Comparison of ENCODE assay signal across 1 cellular context in the genomic region with DNA sequence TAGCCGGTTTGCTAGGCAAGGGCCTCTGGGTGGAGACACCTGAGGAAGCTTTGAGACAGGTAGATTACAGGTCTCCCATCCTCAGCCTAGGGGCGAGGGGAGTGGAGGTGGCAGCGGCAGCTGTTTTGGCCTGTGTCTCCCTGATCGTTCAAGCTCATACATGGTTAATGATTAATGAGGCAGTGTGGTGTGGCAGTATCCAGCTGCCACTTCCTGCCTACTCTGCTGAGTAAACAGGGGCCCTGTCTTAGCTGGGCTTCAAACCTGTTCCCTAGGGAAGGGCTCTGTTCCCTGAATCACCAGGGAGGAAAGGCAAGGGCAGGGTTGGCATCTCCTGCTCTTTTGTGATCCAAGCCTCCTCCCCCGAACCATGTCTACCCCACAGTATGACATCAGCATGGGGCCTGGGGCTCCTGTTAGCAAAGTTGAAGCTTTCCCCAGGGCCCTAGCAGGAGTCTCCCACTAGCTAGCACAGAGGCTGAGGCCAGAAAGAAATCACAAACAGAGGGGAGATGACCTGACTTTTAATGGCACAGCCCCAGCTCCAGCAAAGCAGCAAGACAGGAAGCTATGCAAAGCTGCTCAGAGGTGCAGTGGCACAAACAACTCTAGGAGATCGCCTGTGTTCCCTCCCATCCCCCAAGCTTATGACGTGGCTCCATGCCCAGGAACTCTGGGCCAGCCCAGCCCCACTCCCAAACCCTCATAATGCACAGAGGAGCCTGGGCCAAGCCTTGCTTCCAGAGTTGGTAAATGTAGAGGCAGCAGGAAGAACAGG.
TF ChIP-seq lines count a peak whose summit lies in the region.

No MANE protein-coding gene starts in this region.

TF ChIP-seq in HepG2, 621 proteins besides CTCF, POLR2A, EP300 and RAD21 (continued from another document and continues in another):
- no peak for TF ChIP-seq ZBTB40 (IDR thresholded peaks at IDR 0.05)
- TF ChIP-seq ZBTB40 (CRISPR knock-in tag; IDR thresholded peaks at IDR 0.05), result peak; percentile 84; the same call in 1 of the 2 replicates
- TF ChIP-seq ZKSCAN8 (CRISPR knock-in tag; IDR thresholded peaks at IDR 0.05; ENCODE audit: borderline replicate concordance), result peak; percentile 63
- TF ChIP-seq ZNF550 (CRISPR knock-in tag; IDR thresholded peaks at IDR 0.05; ENCODE audit: borderline replicate concordance), result 0 out of 2 replicates have a peak, but pooled peaks have one; percentile 55
- TF ChIP-seq, protein P1, sequence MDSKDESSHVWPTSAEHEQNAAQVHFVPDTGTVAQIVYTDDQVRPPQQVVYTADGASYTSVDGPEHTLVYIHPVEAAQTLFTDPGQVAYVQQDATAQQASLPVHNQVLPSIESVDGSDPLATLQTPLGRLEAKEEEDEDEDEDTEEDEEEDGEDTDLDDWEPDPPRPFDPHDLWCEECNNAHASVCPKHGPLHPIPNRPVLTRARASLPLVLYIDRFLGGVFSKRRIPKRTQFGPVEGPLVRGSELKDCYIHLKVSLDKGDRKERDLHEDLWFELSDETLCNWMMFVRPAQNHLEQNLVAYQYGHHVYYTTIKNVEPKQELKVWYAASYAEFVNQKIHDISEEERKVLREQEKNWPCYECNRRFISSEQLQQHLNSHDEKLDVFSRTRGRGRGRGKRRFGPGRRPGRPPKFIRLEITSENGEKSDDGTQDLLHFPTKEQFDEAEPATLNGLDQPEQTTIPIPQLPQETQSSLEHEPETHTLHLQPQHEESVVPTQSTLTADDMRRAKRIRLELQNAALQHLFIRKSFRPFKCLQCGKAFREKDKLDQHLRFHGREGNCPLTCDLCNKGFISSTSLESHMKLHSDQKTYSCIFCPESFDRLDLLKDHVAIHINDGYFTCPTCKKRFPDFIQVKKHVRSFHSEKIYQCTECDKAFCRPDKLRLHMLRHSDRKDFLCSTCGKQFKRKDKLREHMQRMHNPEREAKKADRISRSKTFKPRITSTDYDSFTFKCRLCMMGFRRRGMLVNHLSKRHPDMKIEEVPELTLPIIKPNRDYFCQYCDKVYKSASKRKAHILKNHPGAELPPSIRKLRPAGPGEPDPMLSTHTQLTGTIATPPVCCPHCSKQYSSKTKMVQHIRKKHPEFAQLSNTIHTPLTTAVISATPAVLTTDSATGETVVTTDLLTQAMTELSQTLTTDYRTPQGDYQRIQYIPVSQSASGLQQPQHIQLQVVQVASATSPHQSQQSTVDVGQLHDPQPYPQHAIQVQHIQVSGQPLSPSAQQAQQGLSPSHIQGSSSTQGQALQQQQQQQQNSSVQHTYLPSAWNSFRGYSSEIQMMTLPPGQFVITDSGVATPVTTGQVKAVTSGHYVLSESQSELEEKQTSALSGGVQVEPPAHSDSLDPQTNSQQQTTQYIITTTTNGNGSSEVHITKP (CRISPR knock-in tag; IDR thresholded peaks at IDR 0.05; ENCODE audit: low read depth), result peak; percentile 52; the same call in 1 of the 2 replicates
- peak; percentile 31 for TF ChIP-seq ZBTB21 (CRISPR knock-in tag; IDR thresholded peaks at IDR 0.05)
- peak; percentile 78; the same call in 1 of the 2 replicates for TF ChIP-seq FOXO1 (CRISPR knock-in tag; IDR thresholded peaks at IDR 0.05)
- peak; percentile 62 for TF ChIP-seq ZEB1 (IDR thresholded peaks at IDR 0.05; ENCODE audit: insufficient replicate concordance, low read depth)
- no peak for TF ChIP-seq ATRX (CRISPR knock-in tag; IDR thresholded peaks at IDR 0.05; ENCODE audit: borderline replicate concordance)
- peak; percentile 80; the same call in 1 of the 2 replicates for TF ChIP-seq MZF1 (CRISPR knock-in tag; IDR thresholded peaks at IDR 0.05; ENCODE audit: borderline replicate concordance)
- TF ChIP-seq CBX1 (IDR thresholded peaks at IDR 0.05; ENCODE audit: low read depth), result no peak
- peak; percentile 74 for TF ChIP-seq SPEN (CRISPR knock-in tag; IDR thresholded peaks at IDR 0.05; ENCODE audit: low read depth)
- peak; percentile 86 for TF ChIP-seq JUN (CRISPR knock-in tag; IDR thresholded peaks at IDR 0.05)
- TF ChIP-seq EED (CRISPR knock-in tag; IDR thresholded peaks at IDR 0.05), result peak; percentile 68; the same call in 1 of the 2 replicates
- no peak for TF ChIP-seq YY1 (IDR thresholded peaks at IDR 0.05; ENCODE audit: insufficient read depth, insufficient replicate concordance, low read depth, low read length)
- 0 out of 2 replicates have a peak, but pooled peaks have one; percentile 4 for TF ChIP-seq ZNF431 (CRISPR knock-in tag; IDR thresholded peaks at IDR 0.05; ENCODE audit: borderline replicate concordance, low read depth)
- peak; percentile 80 for TF ChIP-seq SOX5 (CRISPR knock-in tag; IDR thresholded peaks at IDR 0.05; ENCODE audit: borderline replicate concordance)
- TF ChIP-seq MYC (CRISPR knock-in tag; IDR thresholded peaks at IDR 0.05; ENCODE audit: borderline replicate concordance), result peak; percentile 65; the same call in 1 of the 2 replicates
- no peak for TF ChIP-seq CENPX (CRISPR knock-in tag; IDR thresholded peaks at IDR 0.05)
- TF ChIP-seq, protein P2, sequence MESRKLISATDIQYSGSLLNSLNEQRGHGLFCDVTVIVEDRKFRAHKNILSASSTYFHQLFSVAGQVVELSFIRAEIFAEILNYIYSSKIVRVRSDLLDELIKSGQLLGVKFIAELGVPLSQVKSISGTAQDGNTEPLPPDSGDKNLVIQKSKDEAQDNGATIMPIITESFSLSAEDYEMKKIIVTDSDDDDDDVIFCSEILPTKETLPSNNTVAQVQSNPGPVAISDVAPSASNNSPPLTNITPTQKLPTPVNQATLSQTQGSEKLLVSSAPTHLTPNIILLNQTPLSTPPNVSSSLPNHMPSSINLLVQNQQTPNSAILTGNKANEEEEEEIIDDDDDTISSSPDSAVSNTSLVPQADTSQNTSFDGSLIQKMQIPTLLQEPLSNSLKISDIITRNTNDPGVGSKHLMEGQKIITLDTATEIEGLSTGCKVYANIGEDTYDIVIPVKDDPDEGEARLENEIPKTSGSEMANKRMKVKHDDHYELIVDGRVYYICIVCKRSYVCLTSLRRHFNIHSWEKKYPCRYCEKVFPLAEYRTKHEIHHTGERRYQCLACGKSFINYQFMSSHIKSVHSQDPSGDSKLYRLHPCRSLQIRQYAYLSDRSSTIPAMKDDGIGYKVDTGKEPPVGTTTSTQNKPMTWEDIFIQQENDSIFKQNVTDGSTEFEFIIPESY (CRISPR knock-in tag; IDR thresholded peaks at IDR 0.05), result peak; percentile 4; the same call in 1 of the 2 replicates
- peak; percentile 65; the same call in 1 of the 2 replicates for TF ChIP-seq BRF2 (CRISPR knock-in tag; IDR thresholded peaks at IDR 0.05)
- TF ChIP-seq, protein P3, sequence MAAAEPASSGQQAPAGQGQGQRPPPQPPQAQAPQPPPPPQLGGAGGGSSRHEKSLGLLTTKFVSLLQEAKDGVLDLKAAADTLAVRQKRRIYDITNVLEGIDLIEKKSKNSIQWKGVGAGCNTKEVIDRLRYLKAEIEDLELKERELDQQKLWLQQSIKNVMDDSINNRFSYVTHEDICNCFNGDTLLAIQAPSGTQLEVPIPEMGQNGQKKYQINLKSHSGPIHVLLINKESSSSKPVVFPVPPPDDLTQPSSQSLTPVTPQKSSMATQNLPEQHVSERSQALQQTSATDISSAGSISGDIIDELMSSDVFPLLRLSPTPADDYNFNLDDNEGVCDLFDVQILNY (CRISPR knock-in tag; conservative IDR thresholded peaks at IDR 0.05), result no peak
- TF ChIP-seq ZNF549 (CRISPR knock-in tag; IDR thresholded peaks at IDR 0.05), result no peak
- TF ChIP-seq ZSCAN30 (CRISPR knock-in tag; IDR thresholded peaks at IDR 0.05), result no peak
- TF ChIP-seq ZNF136 (CRISPR knock-in tag; IDR thresholded peaks at IDR 0.05; ENCODE audit: low read depth), result peak; percentile 42; the same call in 1 of the 2 replicates
- TF ChIP-seq NR2F2 (IDR thresholded peaks at IDR 0.05; ENCODE audit: borderline replicate concordance, low read depth), result 0 out of 2 replicates have a peak, but pooled peaks have one; percentile 50
- peak; percentile 89 for TF ChIP-seq ATF7-NPFF (CRISPR knock-in tag; IDR thresholded peaks at IDR 0.05; ENCODE audit: low read depth)
- no peak for TF ChIP-seq SRSF9 (IDR thresholded peaks at IDR 0.05; ENCODE audit: borderline replicate concordance, insufficient read depth, low read depth, low read length, poor library complexity, severe bottlenecking)
- peak; percentile 88 for TF ChIP-seq POLR2G (IDR thresholded peaks at IDR 0.05; ENCODE audit: low read depth, low read length)
- TF ChIP-seq ZNF333 (CRISPR knock-in tag; IDR thresholded peaks at IDR 0.05; ENCODE audit: borderline replicate concordance), result no peak
- peak; percentile 78; the same call in 1 of the 2 replicates for TF ChIP-seq ZNF768 (CRISPR knock-in tag; IDR thresholded peaks at IDR 0.05)
- no peak for TF ChIP-seq ZNF75D (CRISPR knock-in tag; IDR thresholded peaks at IDR 0.05; ENCODE audit: borderline replicate concordance)
- TF ChIP-seq ZBTB8A (CRISPR knock-in tag; IDR thresholded peaks at IDR 0.05; ENCODE audit: borderline replicate concordance, low read depth), result 0 out of 2 replicates have a peak, but pooled peaks have one; percentile 5
- TF ChIP-seq IRF2 (CRISPR knock-in tag; IDR thresholded peaks at IDR 0.05), result peak; percentile 58; the same call in 1 of the 2 replicates
